In genomic region chr15:85335193-85335939, GRCh38 we compare ENCODE assay signal across 1 cellular context.
TF ChIP-seq lines count a peak whose summit lies in the region.

No MANE protein-coding gene starts in this region.

TF ChIP-seq in IMR-90, 13 proteins besides CTCF, POLR2A, EP300 and RAD21:
- TF ChIP-seq RCOR1 (IDR thresholded peaks at IDR 0.05; ENCODE audit: insufficient replicate concordance, low read length) (no peak), RFX5 (IDR thresholded peaks at IDR 0.05; ENCODE audit: low read depth, low read length) (no peak), MXI1 (IDR thresholded peaks at IDR 0.05; ENCODE audit: borderline replicate concordance, low read depth, low read length) (no peak), USF2 (IDR thresholded peaks at IDR 0.05; ENCODE audit: low read depth, low read length) (no peak), MAZ (IDR thresholded peaks at IDR 0.05; ENCODE audit: borderline replicate concordance, low read depth, low read length) (no peak), SMC3 (IDR thresholded peaks at IDR 0.05; ENCODE audit: low read depth, low read length) (no peak), NFE2L2 (IDR thresholded peaks at IDR 0.05; ENCODE audit: low read depth, low read length) (no peak), ELK1 (IDR thresholded peaks at IDR 0.05; ENCODE audit: borderline replicate concordance, low read depth, low read length) (no peak)
